Comparison of ENCODE assay signal across 8 cellular contexts in the genomic region with DNA sequence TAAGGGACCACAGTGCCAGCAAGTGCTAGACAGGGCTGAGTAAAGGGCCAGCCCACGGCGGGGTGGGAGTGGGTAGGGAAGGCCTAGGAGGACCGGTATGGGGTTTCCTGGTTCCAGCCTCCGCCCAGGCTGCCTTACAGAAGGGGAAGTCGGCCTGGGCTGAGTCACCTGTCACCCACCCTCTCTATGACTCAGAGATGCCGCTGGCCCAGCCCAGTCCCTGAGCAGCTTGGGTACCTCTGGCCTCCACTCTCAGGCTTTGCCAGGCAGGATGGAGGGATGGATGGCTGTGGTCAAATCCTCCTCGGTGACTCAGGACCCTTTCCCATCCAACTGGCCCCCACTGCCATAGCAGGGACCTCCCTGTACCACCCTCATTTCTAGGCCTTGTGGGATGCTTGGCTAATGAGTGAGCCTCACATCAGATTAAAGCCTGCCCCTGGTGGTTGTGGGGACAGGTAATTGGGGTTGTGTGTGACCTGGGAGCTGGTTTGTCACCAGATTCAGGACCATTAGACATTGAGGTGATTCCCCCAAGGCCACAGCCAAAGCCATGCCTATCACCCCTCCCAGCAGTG. TPM values are rescaled to one million over a fixed set of nuclear protein-coding genes. Genes with fewer than 3 reads are reported as not detected.
DNase-seq lines count a peak whose midpoint lies in the region; ATAC-seq, FAIRE-seq and TF ChIP-seq lines count a peak whose summit lies in the region.

No MANE protein-coding gene starts in this region.

- H3K18ac ChIP-seq in IMR-90 (ENCODE audit: low read depth, low read length), result no peak overlapping the region

- no peak overlapping the region for H3K9ac ChIP-seq in IMR-90 (ENCODE audit: low read depth, low read length)

- peaks cover 13% of the 10 kb centered on the region for H3K9me1 ChIP-seq in IMR-90 (ENCODE audit: insufficient read depth, low read length)

- no peak overlapping the region; the same call in 1 of the 2 replicates for H4K5ac ChIP-seq in IMR-90 (ENCODE audit: low read depth, low read length)

- CTCF ChIA-PET in IMR-90 (lab: Yijun Ruan, JAX), result no interaction called here

- H2AK9ac ChIP-seq in IMR-90 (replicated peaks; ENCODE audit: low read depth, low read length, poor library complexity), result peak overlapping the region; percentile 57

- peak overlapping the region; percentile 88 for H2AFZ ChIP-seq in IMR-90 (replicated peaks; ENCODE audit: low read length, poor library complexity)

- in situ Hi-C loops in IMR-90 (cut with MboI; ENCODE audit: low sequenced_read_pairs), result no loop called here

- DNase-seq in GM12891 (ENCODE audit: insufficient read length, low spot score), result peak; percentile 77
- DNase-seq in IMR-90, result peak; percentile 88
- peak; percentile 66 to 85 for DNase-seq in activated CD4-positive, alpha-beta T cell treated with anti-CD3 and anti-CD28 coated beads, Interleukin-2, amount 50 U/mL, for 24 hours (ENCODE audit: low read depth in 1 of 2, low spot score in 1 of 2)
- DNase-seq in effector memory CD4-positive, alpha-beta T cell, result peak; percentile 38 to 55 (median 55)
- DNase-seq in pulmonary artery endothelial cell (ENCODE audit: low read depth, low spot score), result peak; percentile 54
- DNase-seq in SHP77 (lab: John Stamatoyannopoulos, UW), result no peak
- no peak for DNase-seq in glutamatergic neuron

- H3K27ac ChIP-seq in IMR-90 (ENCODE audit: insufficient read depth, low read length), result no peak overlapping the region; the same call in 1 of the 2 replicates
- no peak overlapping the region for H3K27ac ChIP-seq in effector memory CD4-positive, alpha-beta T cell (ENCODE audit: insufficient read depth, low read length, poor library complexity, severe bottlenecking)

- no peak overlapping the region for H3K27ac Mint-ChIP-seq in glutamatergic neuron (ENCODE audit: unreplicated experiment)

- peak overlapping the region; percentile 63 to 75; a peak in 3 of 4 replicates for H4K8ac ChIP-seq in IMR-90 (ENCODE audit: low read depth in 2 of 2, low read length in 2 of 2)

- TF ChIP-seq CTCF in IMR-90 (conservative IDR thresholded peaks at IDR 0.05; ENCODE audit: low read depth, low read length) (no peak), glutamatergic neuron (IDR thresholded peaks at IDR 0.05; ENCODE audit: partially characterized antibody, unreplicated experiment) (no peak)

- H3K4me3 Mint-ChIP-seq in glutamatergic neuron (ENCODE audit: unreplicated experiment), result no peak overlapping the region

- H3K27me3 ChIP-seq in IMR-90 (ENCODE audit: control insufficient read depth, insufficient read depth, low read length), result no peaks in the 10 kb centered on the region
- no peaks in the 10 kb centered on the region for H3K27me3 ChIP-seq in effector memory CD4-positive, alpha-beta T cell (replicated peaks; ENCODE audit: control insufficient read depth, insufficient read depth, low read length, poor library complexity, severe bottlenecking)

- no peaks in the 10 kb centered on the region for H3K4me1 Mint-ChIP-seq in glutamatergic neuron (ENCODE audit: low read depth, unreplicated experiment)

- H2BK15ac ChIP-seq in IMR-90 (ENCODE audit: low read depth, low read length), result peak overlapping the region; percentile 66; the same call in 1 of the 3 replicates

- POLR2A ChIA-PET in IMR-90 (lab: Charles Lee; ENCODE audit: unreplicated experiment), result no interaction called here

- H3K4me2 ChIP-seq in IMR-90 (ENCODE audit: low read depth, low read length), result no peak overlapping the region

- no peak overlapping the region for H3K4me3 ChIP-seq in IMR-90 (ENCODE audit: insufficient read depth, low read depth, low read length)
- H3K4me3 ChIP-seq in effector memory CD4-positive, alpha-beta T cell (ENCODE audit: insufficient read depth, low read depth, low read length, poor library complexity, severe bottlenecking), result no peak overlapping the region

- H3K14ac ChIP-seq in IMR-90 (replicated peaks; ENCODE audit: low read depth, low read length), result peak overlapping the region; percentile 43; the same call in 1 of the 2 replicates

- peak overlapping the region; percentile 58 for H2BK5ac ChIP-seq in IMR-90 (ENCODE audit: low read depth, low read length, poor library complexity, severe bottlenecking)

- H4K20me1 ChIP-seq in IMR-90 (ENCODE audit: insufficient read depth, low read length), result no peaks in the 10 kb centered on the region; the same call in 1 of the 2 replicates

- ATAC-seq in IMR-90 (ENCODE audit: low read depth) (peak; percentile 98), HG03159 (IDR thresholded peaks at IDR 0.05; ENCODE audit: unreplicated experiment) (no peak)

- dilution Hi-C loops in IMR-90 (cut with HindIII; ENCODE audit: low sequenced_read_pairs, unreplicated experiment), result no loop called here

- H3K9me3 Mint-ChIP-seq in glutamatergic neuron (ENCODE audit: unreplicated experiment), result peaks cover 2% of the 10 kb centered on the region

- no peak overlapping the region for H3K23ac ChIP-seq in IMR-90 (ENCODE audit: low read depth, low read length)

- H2AK5ac ChIP-seq in IMR-90 (ENCODE audit: low read depth, low read length), result peak overlapping the region; percentile 74

- 0 out of 2 replicates have a peak overlapping the region, but pooled peaks have one; percentile 43 for H2BK20ac ChIP-seq in IMR-90 (ENCODE audit: low read depth, low read length)

- peaks cover 2% of the 10 kb centered on the region for H3K27me3 Mint-ChIP-seq in glutamatergic neuron (ENCODE audit: unreplicated experiment)

- H3K36me3 Mint-ChIP-seq in glutamatergic neuron (ENCODE audit: unreplicated experiment), result no peaks in the 10 kb centered on the region

- H3K56ac ChIP-seq in IMR-90 (ENCODE audit: extremely low read depth, insufficient read depth, low read length), result no peak overlapping the region

- H4K91ac ChIP-seq in IMR-90 (ENCODE audit: insufficient read depth, low read depth, low read length), result peak overlapping the region; percentile 60; the same call in 1 of the 2 replicates

- peaks cover 2% of the 10 kb centered on the region; the same call in 1 of the 2 replicates for H3K36me3 ChIP-seq in IMR-90 (ENCODE audit: control insufficient read depth, insufficient read depth, low read length)
- H3K36me3 ChIP-seq in effector memory CD4-positive, alpha-beta T cell (ENCODE audit: control insufficient read depth, insufficient read depth, low read length), result no peaks in the 10 kb centered on the region

- TF ChIP-seq RAD21 in IMR-90 (IDR thresholded peaks at IDR 0.05; ENCODE audit: low read length), result 0 out of 2 replicates have a peak, but pooled peaks have one; percentile 4

- no peaks in the 10 kb centered on the region for H3K9me3 ChIP-seq in IMR-90 (ENCODE audit: control insufficient read depth, insufficient read depth, low read length)
- no peaks in the 10 kb centered on the region for H3K9me3 ChIP-seq in effector memory CD4-positive, alpha-beta T cell (ENCODE audit: control insufficient read depth, low read length)

- BruUV-seq in IMR-90 (replicated peaks; lab: Mats Ljungman, UMichigan), result no TSS peak

- peaks cover 5 to 23% of the 10 kb centered on the region in 2 experiments; a peak in 2 of 4 replicates for H3K79me1 ChIP-seq in IMR-90 (ENCODE audit: low read depth in 1 of 2, low read length in 2 of 2)

- peak overlapping the region; percentile 30; the same call in 1 of the 2 replicates for H2BK120ac ChIP-seq in IMR-90 (ENCODE audit: low read depth, low read length)

- WGBS in IMR-90 (ENCODE audit: extremely low coverage in 2 of 2, insufficient read length in 1 of 2), 2 experiments, result no CpG with 5 or more reads among the region's 7 CpGs

- peak; percentile 77 for FAIRE-seq in GM12891 (lab: Jason Lieb, UNC)

- H3K4ac ChIP-seq in IMR-90 (ENCODE audit: low read depth, low read length), result peak overlapping the region; percentile 61

- peaks cover 6% of the 10 kb centered on the region for H3K4me1 ChIP-seq in IMR-90 (ENCODE audit: control insufficient read depth, insufficient read depth, low read length)
- no peaks in the 10 kb centered on the region for H3K4me1 ChIP-seq in effector memory CD4-positive, alpha-beta T cell (ENCODE audit: control insufficient read depth, insufficient read depth, low read length, poor library complexity, severe bottlenecking)

- TF ChIP-seq POLR2A in GM12891 (IDR thresholded peaks at IDR 0.05; ENCODE audit: low read depth, low read length), result no peak
- TF ChIP-seq POLR2A in IMR-90 (IDR thresholded peaks at IDR 0.05; ENCODE audit: low read depth, low read length), result no peak

- intact Hi-C loops in IMR-90 (cut with micrococcal nuclease), result no loop called here

RNA-seq across cellular contexts. Expression of gene SLC35E4, which starts 13.9 kb away (rescaled TPM):
- 0.40 TPM for polyA plus RNA-seq in GM12891 (2012; ENCODE audit: low read depth, missing spikeins)
- total RNA-seq in IMR-90 (2012; rRNA removed) (6.8 and 6.9 TPM in 2 replicates), pulmonary artery endothelial cell (26.5 and 29.7 TPM in 2 replicates), glutamatergic neuron (ENCODE audit: unreplicated experiment) (5.0 TPM)
- polyA plus RNA-seq in IMR-90 (2012; rRNA removed), result 5.7 and 7.8 TPM in 2 replicates
- polyA plus RNA-seq in IMR-90 (2012; cell fraction: cytosol; rRNA removed), result 4.7 and 9.9 TPM in 2 replicates
- polyA plus RNA-seq in IMR-90 (2012; cell fraction: nucleus; rRNA removed; ENCODE audit: low replicate concordance), result 2.5 and 5.2 TPM in 2 replicates

RNA-seq across cellular contexts. Expression of gene DUSP18, which starts 18.2 kb away (rescaled TPM):
- 3.1 TPM for polyA plus RNA-seq in GM12891 (2012; ENCODE audit: low read depth, missing spikeins)
- 12.2 and 14.9 TPM in 2 replicates for total RNA-seq in IMR-90 (2012; rRNA removed)
- polyA plus RNA-seq in IMR-90 (2012; rRNA removed), result 14.3 and 14.9 TPM in 2 replicates
- polyA plus RNA-seq in IMR-90 (2012; cell fraction: cytosol; rRNA removed), result 8.3 and 15.5 TPM in 2 replicates
- 12.1 and 17.7 TPM in 2 replicates for polyA plus RNA-seq in IMR-90 (2012; cell fraction: nucleus; rRNA removed; ENCODE audit: low replicate concordance)
- total RNA-seq in pulmonary artery endothelial cell, result 10.6 and 19.8 TPM in 2 replicates
- 8.0 TPM for total RNA-seq in glutamatergic neuron (ENCODE audit: unreplicated experiment)

RNA-seq across cellular contexts. Expression of gene TCN2, which starts 42.5 kb away (rescaled TPM):
- polyA plus RNA-seq in GM12891 (2012; ENCODE audit: low read depth, missing spikeins), result 8.4 TPM
- total RNA-seq in IMR-90 (2012; rRNA removed), result 0.56 and 1.3 TPM in 2 replicates
- 3.6 and 4.0 TPM in 2 replicates for polyA plus RNA-seq in IMR-90 (2012; rRNA removed)
- polyA plus RNA-seq in IMR-90 (2012; cell fraction: cytosol; rRNA removed), result 4.2 and 4.4 TPM in 2 replicates
- 1.8 and 2.1 TPM in 2 replicates for polyA plus RNA-seq in IMR-90 (2012; cell fraction: nucleus; rRNA removed; ENCODE audit: low replicate concordance)
- total RNA-seq in pulmonary artery endothelial cell, result 61.3 and 68.3 TPM in 2 replicates
- total RNA-seq in glutamatergic neuron (ENCODE audit: unreplicated experiment), result 4.1 TPM

RNA-seq across cellular contexts. Expression of gene OSBP2, which starts 45.2 kb away (rescaled TPM):
- polyA plus RNA-seq in GM12891 (2012; ENCODE audit: low read depth, missing spikeins), result 0.35 TPM
- total RNA-seq in IMR-90 (2012; rRNA removed) (1.7 and 2.2 TPM in 2 replicates), pulmonary artery endothelial cell (5.9 and 7.3 TPM in 2 replicates), glutamatergic neuron (ENCODE audit: unreplicated experiment) (18.3 TPM)
- 1.8 and 2.2 TPM in 2 replicates for polyA plus RNA-seq in IMR-90 (2012; rRNA removed)
- 1.5 and 2.2 TPM in 2 replicates for polyA plus RNA-seq in IMR-90 (2012; cell fraction: cytosol; rRNA removed)
- 3.1 and 3.8 TPM in 2 replicates for polyA plus RNA-seq in IMR-90 (2012; cell fraction: nucleus; rRNA removed; ENCODE audit: low replicate concordance)

RNA-seq across cellular contexts. Expression of gene PES1, which starts 57.8 kb away (rescaled TPM):
- polyA plus RNA-seq in GM12891 (2012; ENCODE audit: low read depth, missing spikeins), result 68.0 TPM
- 118 and 142 TPM in 2 replicates for total RNA-seq in IMR-90 (2012; rRNA removed)
- 113 and 120 TPM in 2 replicates for polyA plus RNA-seq in IMR-90 (2012; rRNA removed)
- 91.4 and 114 TPM in 2 replicates for polyA plus RNA-seq in IMR-90 (2012; cell fraction: cytosol; rRNA removed)
- polyA plus RNA-seq in IMR-90 (2012; cell fraction: nucleus; rRNA removed; ENCODE audit: low replicate concordance), result 98.2 and 133 TPM in 2 replicates
- total RNA-seq in pulmonary artery endothelial cell, result 115 and 119 TPM in 2 replicates
- 40.6 TPM for total RNA-seq in glutamatergic neuron (ENCODE audit: unreplicated experiment)

Comparison
In these comparisons a context has a peak if more than half of its experiments do, and no peak if none do; other contexts are left out.
1. DNase-seq: peak in GM12891 (single experiment), IMR-90 (single experiment), activated CD4-positive, alpha-beta T cell treated with anti-CD3 and anti-CD28 coated beads, Interleukin-2, amount 50 U/mL, for 24 hours (2 of 2), effector memory CD4-positive, alpha-beta T cell (3 of 3) and pulmonary artery endothelial cell (single experiment); none in SHP77 (0 of 2) and glutamatergic neuron (single experiment).
2. RNA of gene TCN2, which starts 42.5 kb away (total RNA-seq): 61.3 to 68.3 TPM in pulmonary artery endothelial cell; 4.1 TPM in glutamatergic neuron (single experiment) and 0.56 to 1.3 TPM in IMR-90; every median in the first group is over 10 times any median in the second.